In genomic region chr1:160904783-160905616, GRCh38 we compare ENCODE assay signal across 27 cellular contexts. TPM values are rescaled to one million over a fixed set of nuclear protein-coding genes. Genes with fewer than 3 reads are reported as not detected.
DNase-seq lines count a peak whose midpoint lies in the region; ATAC-seq, FAIRE-seq and TF ChIP-seq lines count a peak whose summit lies in the region.
"Had no signal": no experiment of that assay in that cellular context is flagged by ENCODE, and none has a peak within 500 bp of the region (broad histone marks: within the 10 kb centered on the region; RNA-seq: fewer than 3 reads in every experiment).

No MANE protein-coding gene starts in this region.

- H4K20me1 ChIP-seq in K562 (replicated peaks; ENCODE audit: control insufficient read depth, insufficient read depth, low read length): no peaks in the 10 kb centered on the region

- WGBS in K562 (ENCODE audit: insufficient coverage, low coverage, missing lambda C conversion rate): 1% methylated on average over 8 of the region's 8 CpGs
- 28 to 48% (median 31%) methylated on average over 8 of the region's 8 CpGs for WGBS in stomach, 5 donors

- H3K4me1 Mint-ChIP-seq in activated T-cell treated with anti-CD3 and anti-CD28 coated beads, Interleukin-2, amount 50 U/mL, for 24 hours (ENCODE audit: low read depth): no peaks in the 10 kb centered on the region
- H3K4me1 Mint-ChIP-seq: activated T-helper 17 cell treated with anti-CD3 and anti-CD28 coated beads, Interleukin-2, amount 50 U/mL, for 72 hours; IgD-negative memory B cell; naive thymus-derived CD8-positive, alpha-beta T cell; stimulated activated effector memory CD8-positive, alpha-beta T cell treated with anti-CD3 and anti-CD28 coated beads, Interleukin-12 subunit alpha, Interleukin-12 subunit beta, amount 100 ng/mL, for 72 hours had no signal

- ATAC-seq in K562: no peak
- peak; percentile 66 for ATAC-seq in left ventricle myocardium superior
- ATAC-seq: activated naive CD4-positive, alpha-beta T cell treated with anti-CD3 and anti-CD28 coated beads, Interleukin-2, amount 50 U/mL, for 72 hours; activated T-helper 17 cell treated with anti-CD3 and anti-CD28 coated beads, Interleukin-2, amount 50 U/mL, for 72 hours; naive thymus-derived CD8-positive, alpha-beta T cell; stimulated activated effector memory CD8-positive, alpha-beta T cell treated with anti-CD3 and anti-CD28 coated beads, Interleukin-12 subunit alpha, Interleukin-12 subunit beta, amount 100 ng/mL, for 72 hours had no signal

- TF ChIP-seq RAD21 in K562 (CRISPR knock-in tag; conservative IDR thresholded peaks at IDR 0.05 in 1 of 2, IDR thresholded peaks at IDR 0.05 in 1 of 2): no peak

- H3K9ac ChIP-seq in HUES6 (ENCODE audit: low read length) (no peak overlapping the region), K562 (ENCODE audit: insufficient read depth in 1 of 2, low read depth in 2 of 2, low read length in 2 of 2) (no peak overlapping the region)

- in situ Hi-C loops in K562 (cut with MboI): no loop called here

- POLR2A ChIA-PET in K562 (lab: Yijun Ruan, JAX): interaction anchor here (0.7 to 0.9 kb wide), 2 partner anchors 13 to 40 kb away, joined by 3 to 4 read pairs; no protein-coding TSS in a partner anchor

- no peak for FAIRE-seq in K562 (lab: Jason Lieb, UNC)
- FAIRE-seq: kidney had no signal

- no peak overlapping the region for H3K27ac Mint-ChIP-seq in activated T-cell treated with anti-CD3 and anti-CD28 coated beads, Interleukin-2, amount 50 U/mL, for 24 hours
- H3K27ac Mint-ChIP-seq: activated T-helper 17 cell treated with anti-CD3 and anti-CD28 coated beads, Interleukin-2, amount 50 U/mL, for 72 hours; IgD-negative memory B cell; naive thymus-derived CD8-positive, alpha-beta T cell; stimulated activated effector memory CD8-positive, alpha-beta T cell treated with anti-CD3 and anti-CD28 coated beads, Interleukin-12 subunit alpha, Interleukin-12 subunit beta, amount 100 ng/mL, for 72 hours had no signal

- H3K27ac ChIP-seq in HUES6 (ENCODE audit: low read depth, low read length): peak overlapping the region; percentile 29; the same call in 1 of the 2 replicates
- no peak overlapping the region for H3K27ac ChIP-seq in K562 (ENCODE audit: extremely low read depth, low read depth, low read length)
- peak overlapping the region; percentile 52 to 79 (median 70) for H3K27ac ChIP-seq in stomach
- H3K27ac ChIP-seq: suprapubic skin had no signal

- no peak for TF ChIP-seq POLR2A in K562 (conservative IDR thresholded peaks at IDR 0.05)
- TF ChIP-seq POLR2A in stomach (IDR thresholded peaks at IDR 0.05): no peak

- CTCF ChIA-PET in K562 (lab: Yijun Ruan, JAX; ENCODE audit: low intra/inter-chr PET ratio): no interaction called here

- no peak overlapping the region for H3K4me2 ChIP-seq in K562 (ENCODE audit: insufficient read depth, low read length)

- no peak for DNase-seq in K562 (ENCODE audit: extremely low read depth in 1 of 4, low spot score in 3 of 4)
- no peak for DNase-seq in left ventricle myocardium superior
- no peak for DNase-seq in stomach
- no peak for DNase-seq in NCI-H1436 (lab: John Stamatoyannopoulos, UW)
- DNase-seq in dedifferentiated amniotic fluid mesenchymal stem cell (ENCODE audit: extremely low spot score): no peak
- no peak for DNase-seq in activated T-cell treated with anti-CD3 and anti-CD28 coated beads, Interleukin-2, amount 50 U/mL, for 24 hours
- DNase-seq: activated CD4-positive, alpha-beta T cell treated with anti-CD3 and anti-CD28 coated beads, Interleukin-2, amount 50 U/mL, for 48 hours; activated CD4-positive, CD25-positive, alpha-beta regulatory T cell; activated CD8-positive, alpha-beta memory T cell treated with anti-CD3 and anti-CD28 coated beads, Interleukin-2, amount 50 U/mL, for 4 hours; kidney; naive thymus-derived CD8-positive, alpha-beta T cell; NCI-H1105; NCI-H2081 treated with DMSO at 0.1 percent for 48 hours; NCI-H446; occipital lobe; stimulated activated CD4-positive, alpha-beta T cell treated with anti-CD3 and anti-CD28 coated beads, Interleukin-2, amount 100 ng/mL, for 48 hours had no signal

- intact Hi-C loops in K562 (cut with micrococcal nuclease) (no loop called here), left ventricle myocardium superior (cut with micrococcal nuclease) (no loop called here), stomach (cut with DNase I; ENCODE audit: low total_unique reads) (no loop called here)

- no peaks in the 10 kb centered on the region for H3K9me1 ChIP-seq in K562 (ENCODE audit: control insufficient read depth, insufficient read depth, low read length)

- H3K27me3 Mint-ChIP-seq in activated T-cell treated with anti-CD3 and anti-CD28 coated beads, Interleukin-2, amount 50 U/mL, for 24 hours: no peaks in the 10 kb centered on the region
- H3K27me3 Mint-ChIP-seq: activated T-helper 17 cell treated with anti-CD3 and anti-CD28 coated beads, Interleukin-2, amount 50 U/mL, for 72 hours had no signal

- H3K4me1 ChIP-seq in HUES6 (ENCODE audit: control insufficient read depth, insufficient read depth, low read length) (no peaks in the 10 kb centered on the region), K562 (replicated peaks in 1 of 2; ENCODE audit: control insufficient read depth in 2 of 2, insufficient read depth in 2 of 2, low read length in 2 of 2) (no peaks in the 10 kb centered on the region), stomach (peaks cover 3 to 42% (median 22%) of the 10 kb centered on the region in 4 donors)

- no peak overlapping the region for H2AFZ ChIP-seq in K562 (ENCODE audit: low read depth, low read length)

- H3K36me3 ChIP-seq in HUES6 (ENCODE audit: control insufficient read depth, insufficient read depth, low read length) (no peaks in the 10 kb centered on the region), K562 (ENCODE audit: control insufficient read depth, insufficient read depth, low read length) (no peaks in the 10 kb centered on the region), stomach (no peaks in the 10 kb centered on the region)
- H3K36me3 ChIP-seq: ascending aorta, suprapubic skin had no signal

- no peaks in the 10 kb centered on the region for H3K36me3 Mint-ChIP-seq in activated T-cell treated with anti-CD3 and anti-CD28 coated beads, Interleukin-2, amount 50 U/mL, for 24 hours (ENCODE audit: low read depth)
- H3K36me3 Mint-ChIP-seq: activated naive CD4-positive, alpha-beta T cell treated with anti-CD3 and anti-CD28 coated beads, Interleukin-2, amount 50 U/mL, for 72 hours; CD14-positive monocyte; IgD-negative memory B cell; naive thymus-derived CD8-positive, alpha-beta T cell; stimulated activated effector memory CD8-positive, alpha-beta T cell treated with anti-CD3 and anti-CD28 coated beads, Interleukin-12 subunit alpha, Interleukin-12 subunit beta, amount 100 ng/mL, for 72 hours had no signal

- no peak overlapping the region for H3K4me3 Mint-ChIP-seq in activated T-cell treated with anti-CD3 and anti-CD28 coated beads, Interleukin-2, amount 50 U/mL, for 24 hours
- H3K4me3 Mint-ChIP-seq: activated T-helper 17 cell treated with anti-CD3 and anti-CD28 coated beads, Interleukin-2, amount 50 U/mL, for 72 hours; CD14-positive monocyte; IgD-negative memory B cell; naive thymus-derived CD8-positive, alpha-beta T cell; stimulated activated effector memory CD8-positive, alpha-beta T cell treated with anti-CD3 and anti-CD28 coated beads, Interleukin-12 subunit alpha, Interleukin-12 subunit beta, amount 100 ng/mL, for 72 hours had no signal

- no peaks in the 10 kb centered on the region for H3K9me3 ChIP-seq in HUES6 (ENCODE audit: control insufficient read depth, insufficient read depth, low read depth, low read length)
- no peaks in the 10 kb centered on the region; the same call in 1 of the 2 replicates for H3K9me3 ChIP-seq in K562 (replicated peaks; ENCODE audit: control insufficient read depth, insufficient read depth, low read depth, low read length)
- H3K9me3 ChIP-seq in stomach: no peaks in the 10 kb centered on the region
- H3K9me3 ChIP-seq: ascending aorta, suprapubic skin had no signal

- H3K27me3 ChIP-seq in HUES6 (ENCODE audit: control insufficient read depth, insufficient read depth, low read length) (no peaks in the 10 kb centered on the region), K562 (ENCODE audit: control insufficient read depth in 2 of 2, insufficient read depth in 2 of 2, low read length in 2 of 2) (peaks cover 4 to 25% of the 10 kb centered on the region in 2 experiments; a peak in 3 of 5 replicates), stomach (no peaks in the 10 kb centered on the region)
- H3K27me3 ChIP-seq: ascending aorta, suprapubic skin had no signal

- TF ChIP-seq CTCF in K562 (IDR thresholded peaks at IDR 0.05 in 2 of 3, conservative IDR thresholded peaks at IDR 0.05 in 1 of 3; ENCODE audit: insufficient read depth in 2 of 3, low read depth in 1 of 3, low read length in 3 of 3) (no peak), stomach (IDR thresholded peaks at IDR 0.05) (no peak)

- no peak for TF ChIP-seq EP300 in K562 (IDR thresholded peaks at IDR 0.05; ENCODE audit: low read length)
- no peak for TF ChIP-seq EP300 in stomach (IDR thresholded peaks at IDR 0.05)

- BruUV-seq in K562 (replicated peaks; lab: Mats Ljungman, UMichigan): no TSS peak

- H3K79me2 ChIP-seq in K562 (ENCODE audit: control insufficient read depth, insufficient read depth, low read length): no peaks in the 10 kb centered on the region

- no peak overlapping the region for H3K4me3 ChIP-seq in HUES6 (ENCODE audit: low read depth, low read length)
- no peak overlapping the region for H3K4me3 ChIP-seq in K562
- no peak overlapping the region for H3K4me3 ChIP-seq in stomach
- H3K4me3 ChIP-seq: ascending aorta, suprapubic skin had no signal

- no peaks in the 10 kb centered on the region for H3K9me3 Mint-ChIP-seq in activated T-cell treated with anti-CD3 and anti-CD28 coated beads, Interleukin-2, amount 50 U/mL, for 24 hours
- H3K9me3 Mint-ChIP-seq: activated naive CD4-positive, alpha-beta T cell treated with anti-CD3 and anti-CD28 coated beads, Interleukin-2, amount 50 U/mL, for 72 hours; activated T-helper 17 cell treated with anti-CD3 and anti-CD28 coated beads, Interleukin-2, amount 50 U/mL, for 72 hours; IgD-negative memory B cell; naive thymus-derived CD8-positive, alpha-beta T cell; stimulated activated effector memory CD8-positive, alpha-beta T cell treated with anti-CD3 and anti-CD28 coated beads, Interleukin-12 subunit alpha, Interleukin-12 subunit beta, amount 100 ng/mL, for 72 hours had no signal

RNA-seq across cellular contexts. Expression of gene ITLN1, which starts 20.0 kb away (rescaled TPM):
- not detected in 2 replicates for total RNA-seq in K562 (2011; cell fraction: chromatin; rRNA removed; ENCODE audit: low replicate concordance)
- not detected in 2 replicates for total RNA-seq in K562 (2011; cell fraction: nucleolus; rRNA removed)
- total RNA-seq in K562 (2011; cell fraction: nucleoplasm; rRNA removed): not detected in 2 replicates
- not detected in 2 replicates for total RNA-seq in K562 (2014; rRNA removed)
- not detected in 2 replicates for total RNA-seq in K562 (2014; rRNA removed; fragmentation: Illumina TruSeq; extraction: Trizol)
- not detected in 2 replicates for total RNA-seq in K562 (2015; rRNA removed; fragmentation: Illumina TruSeq; extraction: Trizol)
- total RNA-seq in K562 (2021): not detected in 2 replicates
- not detected in 2 replicates for polyA plus RNA-seq in K562 (2011; rRNA removed)
- not detected in 2 replicates for polyA plus RNA-seq in K562 (2011; cell fraction: cytosol; rRNA removed)
- not detected in 2 replicates for polyA plus RNA-seq in K562 (2011; cell fraction: nucleus; rRNA removed)
- polyA plus RNA-seq in K562 (2012): not detected in 2 replicates
- polyA plus RNA-seq in K562 (2014; fragmentation: Illumina TruSeq; extraction: Trizol): not detected in 2 replicates
- polyA plus RNA-seq in K562 (2014; fragmentation: Nextera tagmentation; extraction: Ambion mirVana): not detected
- polyA plus RNA-seq in K562 (2014; rRNA removed): not detected in 2 replicates
- polyA minus RNA-seq in K562 (2011; rRNA and poly(A)+ RNA removed): not detected in 2 replicates
- polyA minus RNA-seq in K562 (2011; cell fraction: cytosol; rRNA and poly(A)+ RNA removed): not detected in 2 replicates
- not detected in 2 replicates for polyA minus RNA-seq in K562 (2011; cell fraction: nucleus; rRNA and poly(A)+ RNA removed)
- total RNA-seq in left ventricle myocardium superior: 65.8 TPM
- 100 to 1,000 TPM in 2 of 5 donors, 10 to 100 TPM in 1, 1 to 10 TPM in 1, not detected in 1; 1.2 to 241 (median 55.3) TPM for total RNA-seq in stomach
- 10 to 100 TPM in 1 of 3 donors, 1 to 10 TPM in 2; 1.5 to 10.1 (median 7.6) TPM for polyA plus RNA-seq in stomach
- total RNA-seq: activated naive CD4-positive, alpha-beta T cell treated with anti-CD3 and anti-CD28 coated beads, Interleukin-2, amount 50 U/mL, for 72 hours; activated T-helper 17 cell treated with anti-CD3 and anti-CD28 coated beads, Interleukin-2, amount 50 U/mL, for 72 hours; kidney; M059J; naive thymus-derived CD8-positive, alpha-beta T cell; OCI-LY7; suprapubic skin had no signal
- polyA plus RNA-seq: IgD-negative memory B cell; naive thymus-derived CD8-positive, alpha-beta T cell had no signal

RNA-seq across cellular contexts. Expression of gene CD244, which starts 42.3 kb away (rescaled TPM):
- total RNA-seq in K562 (2011; cell fraction: chromatin; rRNA removed; ENCODE audit: low replicate concordance): not detected in 2 replicates
- total RNA-seq in K562 (2011; cell fraction: nucleolus; rRNA removed): not detected in 2 replicates
- total RNA-seq in K562 (2011; cell fraction: nucleoplasm; rRNA removed): not detected in 2 replicates
- total RNA-seq in K562 (2014; rRNA removed) (not detected in 2 replicates), K562 (2014; rRNA removed; fragmentation: Illumina TruSeq; extraction: Trizol) (not detected in 2 replicates), K562 (2015; rRNA removed; fragmentation: Illumina TruSeq; extraction: Trizol) (not detected in 2 replicates), K562 (2021) (not detected in 2 replicates), left ventricle myocardium superior (0.27 TPM), stomach (1 to 10 TPM in 1 of 5 donors, under 1 TPM in 1, not detected in 3; 0.43 to 1.1 TPM)
- polyA plus RNA-seq in K562 (2011; rRNA removed) (not detected in 2 replicates), K562 (2014; fragmentation: Illumina TruSeq; extraction: Trizol) (not detected in 2 replicates), K562 (2014; fragmentation: Nextera tagmentation; extraction: Ambion mirVana) (not detected), K562 (2014; rRNA removed) (not detected in 2 replicates), stomach (under 1 TPM; 0.15 to 0.61 (median 0.37) TPM)
- polyA plus RNA-seq in K562 (2011; cell fraction: cytosol; rRNA removed): not detected in 2 replicates
- polyA plus RNA-seq in K562 (2011; cell fraction: nucleus; rRNA removed): not detected in 2 replicates
- polyA plus RNA-seq in K562 (2012): 0.06 TPM in 1 of 2 replicates, not detected in the other
- polyA minus RNA-seq in K562 (2011; rRNA and poly(A)+ RNA removed): not detected in 2 replicates
- not detected in 2 replicates for polyA minus RNA-seq in K562 (2011; cell fraction: cytosol; rRNA and poly(A)+ RNA removed)
- not detected in 2 replicates for polyA minus RNA-seq in K562 (2011; cell fraction: nucleus; rRNA and poly(A)+ RNA removed)
- total RNA-seq: ascending aorta, M059J, occipital lobe, OCI-LY7 had no signal

RNA-seq across cellular contexts. Expression of gene ITLN2, which starts 49.6 kb away (rescaled TPM):
- total RNA-seq in K562 (2011; cell fraction: chromatin; rRNA removed; ENCODE audit: low replicate concordance): not detected in 2 replicates
- total RNA-seq in K562 (2011; cell fraction: nucleolus; rRNA removed): not detected in 2 replicates
- total RNA-seq in K562 (2011; cell fraction: nucleoplasm; rRNA removed): not detected in 2 replicates
- total RNA-seq in K562 (2014; rRNA removed) (not detected in 2 replicates), K562 (2014; rRNA removed; fragmentation: Illumina TruSeq; extraction: Trizol) (not detected in 2 replicates), K562 (2015; rRNA removed; fragmentation: Illumina TruSeq; extraction: Trizol) (not detected in 2 replicates), K562 (2021) (not detected in 2 replicates), left ventricle myocardium superior (not detected), stomach (1 to 10 TPM in 1 of 5 donors, not detected in 4; 4.2 TPM)
- polyA plus RNA-seq in K562 (2011; rRNA removed) (not detected in 2 replicates), K562 (2014; fragmentation: Illumina TruSeq; extraction: Trizol) (not detected in 2 replicates), K562 (2014; fragmentation: Nextera tagmentation; extraction: Ambion mirVana) (not detected), K562 (2014; rRNA removed) (not detected in 2 replicates), stomach (under 1 TPM in 1 of 3 donors, not detected in 2; 0.37 TPM)
- polyA plus RNA-seq in K562 (2011; cell fraction: cytosol; rRNA removed): not detected in 2 replicates
- polyA plus RNA-seq in K562 (2011; cell fraction: nucleus; rRNA removed): not detected in 2 replicates
- not detected in 2 replicates for polyA plus RNA-seq in K562 (2012)
- polyA minus RNA-seq in K562 (2011; rRNA and poly(A)+ RNA removed): not detected in 2 replicates
- polyA minus RNA-seq in K562 (2011; cell fraction: cytosol; rRNA and poly(A)+ RNA removed): not detected in 2 replicates
- not detected in 2 replicates for polyA minus RNA-seq in K562 (2011; cell fraction: nucleus; rRNA and poly(A)+ RNA removed)
- total RNA-seq: activated naive CD4-positive, alpha-beta T cell treated with anti-CD3 and anti-CD28 coated beads, Interleukin-2, amount 50 U/mL, for 72 hours; activated T-helper 17 cell treated with anti-CD3 and anti-CD28 coated beads, Interleukin-2, amount 50 U/mL, for 72 hours; ascending aorta; kidney; M059J; mesenteric fat pad; naive thymus-derived CD8-positive, alpha-beta T cell; occipital lobe; OCI-LY7 had no signal
- polyA plus RNA-seq: CD14-positive monocyte; IgD-negative memory B cell; naive thymus-derived CD8-positive, alpha-beta T cell had no signal
